ENCODE assay signal across 1 cellular context in the genomic region with DNA sequence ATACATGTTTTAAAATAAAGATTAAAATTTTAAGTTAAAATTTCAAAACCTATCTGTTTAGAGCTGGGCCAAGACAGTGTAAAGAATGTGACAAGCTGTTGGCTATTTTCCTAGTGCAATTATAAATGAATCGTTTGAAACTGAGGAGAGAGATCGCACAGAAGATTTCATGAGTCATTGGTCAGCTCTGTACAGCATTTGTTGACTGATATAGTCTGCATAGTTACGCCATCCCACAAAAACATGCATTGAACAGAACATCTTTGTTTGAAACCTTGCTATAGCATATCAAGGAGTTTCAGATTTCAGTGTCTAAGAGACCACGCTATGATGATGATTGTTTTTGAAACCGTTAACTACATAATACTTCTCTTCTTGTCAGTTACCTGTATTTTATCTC.
TF ChIP-seq lines count a peak whose summit lies in the region.

No MANE protein-coding gene starts in this region.

TF ChIP-seq in HEK293, 187 proteins besides CTCF, POLR2A, EP300 and RAD21 (continued from another document and continues in another):
- TF ChIP-seq ZNF692 (tag by site-specific recombination; IDR thresholded peaks at IDR 0.05) (no peak), ZNF707 (tag by site-specific recombination; IDR thresholded peaks at IDR 0.05) (no peak), ZNF10 (tag by site-specific recombination; IDR thresholded peaks at IDR 0.05) (no peak), ZNF626 (tag by site-specific recombination; IDR thresholded peaks at IDR 0.05) (no peak), HOXD13 (CRISPR knock-in tag; IDR thresholded peaks at IDR 0.05; ENCODE audit: borderline replicate concordance) (no peak), ZNF404 (tag by site-specific recombination; IDR thresholded peaks at IDR 0.05) (no peak), ZNF157 (tag by site-specific recombination; IDR thresholded peaks at IDR 0.05) (no peak), OVOL3 (tag by site-specific recombination; IDR thresholded peaks at IDR 0.05) (0 out of 2 replicates have a peak, but pooled peaks have one; percentile 17), ZNF473 (tag by site-specific recombination; IDR thresholded peaks at IDR 0.05) (no peak), ZNF785 (tag by site-specific recombination; IDR thresholded peaks at IDR 0.05) (no peak), ZNF366 (tag by site-specific recombination; conservative IDR thresholded peaks at IDR 0.05) (peak; percentile 60; the same call in 1 of the 2 replicates), GLIS1 (tag by site-specific recombination; IDR thresholded peaks at IDR 0.05) (no peak), ZNF513 (tag by site-specific recombination; IDR thresholded peaks at IDR 0.05) (no peak), ZNF510 (tag by site-specific recombination; IDR thresholded peaks at IDR 0.05; ENCODE audit: insufficient replicate concordance) (no peak), ZNF266 (tag by site-specific recombination; IDR thresholded peaks at IDR 0.05; ENCODE audit: low read depth) (no peak), ZIC2 (tag by site-specific recombination; IDR thresholded peaks at IDR 0.05) (no peak), ZNF777 (tag by site-specific recombination; IDR thresholded peaks at IDR 0.05; ENCODE audit: borderline replicate concordance) (no peak), ZNF280C (tag by site-specific recombination; IDR thresholded peaks at IDR 0.05) (no peak), ZNF311 (tag by site-specific recombination; IDR thresholded peaks at IDR 0.05; ENCODE audit: borderline replicate concordance) (no peak), ZNF214 (tag by site-specific recombination; IDR thresholded peaks at IDR 0.05; ENCODE audit: borderline replicate concordance) (no peak), ZSCAN23 (tag by site-specific recombination; IDR thresholded peaks at IDR 0.05) (no peak), ZNF23 (tag by site-specific recombination; IDR thresholded peaks at IDR 0.05; ENCODE audit: borderline replicate concordance) (no peak), ZNF211 (tag by site-specific recombination; IDR thresholded peaks at IDR 0.05; ENCODE audit: low read depth) (no peak), ZNF580 (tag by site-specific recombination; IDR thresholded peaks at IDR 0.05) (no peak), ZNF792 (tag by site-specific recombination; IDR thresholded peaks at IDR 0.05) (no peak), ZNF530 (tag by site-specific recombination; IDR thresholded peaks at IDR 0.05; ENCODE audit: low read depth) (no peak), ZBTB21 (tag by site-specific recombination; IDR thresholded peaks at IDR 0.05) (no peak), ZNF660 (tag by site-specific recombination; IDR thresholded peaks at IDR 0.05) (peak; percentile 54), ZNF768 (tag by site-specific recombination; IDR thresholded peaks at IDR 0.05) (no peak), ZNF324 (tag by site-specific recombination; IDR thresholded peaks at IDR 0.05) (no peak), ZNF596 (tag by site-specific recombination; IDR thresholded peaks at IDR 0.05) (no peak), KLF10 (tag by site-specific recombination; IDR thresholded peaks at IDR 0.05) (no peak; the same call in 1 of the 2 replicates), BCL11A (tag by site-specific recombination; IDR thresholded peaks at IDR 0.05; ENCODE audit: low read depth) (0 out of 2 replicates have a peak, but pooled peaks have one; percentile 29), ZNF529 (tag by site-specific recombination; IDR thresholded peaks at IDR 0.05; ENCODE audit: insufficient replicate concordance) (no peak), ZBTB6 (tag by site-specific recombination; IDR thresholded peaks at IDR 0.05) (no peak), ZNF544 (tag by site-specific recombination; IDR thresholded peaks at IDR 0.05) (no peak), ZBTB48 (tag by site-specific recombination; IDR thresholded peaks at IDR 0.05) (no peak), ZNF449 (tag by site-specific recombination; IDR thresholded peaks at IDR 0.05) (no peak), KLF7 (tag by site-specific recombination; IDR thresholded peaks at IDR 0.05; ENCODE audit: borderline replicate concordance) (no peak), ZNF585B (tag by site-specific recombination; IDR thresholded peaks at IDR 0.05) (no peak), ZNF394 (tag by site-specific recombination; IDR thresholded peaks at IDR 0.05; ENCODE audit: borderline replicate concordance) (no peak)
- TF ChIP-seq, protein P1, sequence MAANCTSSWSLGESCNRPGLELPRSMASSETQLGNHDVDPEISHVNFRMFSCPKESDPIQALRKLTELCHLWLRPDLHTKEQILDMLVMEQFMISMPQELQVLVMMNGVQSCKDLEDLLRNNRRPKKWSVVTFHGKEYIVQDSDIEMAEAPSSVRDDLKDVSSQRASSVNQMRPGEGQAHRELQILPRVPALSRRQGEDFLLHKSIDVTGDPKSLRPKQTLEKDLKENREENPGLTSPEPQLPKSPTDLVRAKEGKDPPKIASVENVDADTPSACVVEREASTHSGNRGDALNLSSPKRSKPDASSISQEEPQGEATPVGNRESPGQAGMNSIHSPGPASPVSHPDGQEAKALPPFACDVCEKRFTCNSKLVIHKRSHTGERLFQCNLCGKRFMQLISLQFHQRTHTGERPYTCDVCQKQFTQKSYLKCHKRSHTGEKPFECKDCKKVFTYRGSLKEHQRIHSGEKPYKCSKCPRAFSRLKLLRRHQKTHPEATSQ (tag by site-specific recombination; IDR thresholded peaks at IDR 0.05), result no peak
- TF ChIP-seq, protein P2, sequence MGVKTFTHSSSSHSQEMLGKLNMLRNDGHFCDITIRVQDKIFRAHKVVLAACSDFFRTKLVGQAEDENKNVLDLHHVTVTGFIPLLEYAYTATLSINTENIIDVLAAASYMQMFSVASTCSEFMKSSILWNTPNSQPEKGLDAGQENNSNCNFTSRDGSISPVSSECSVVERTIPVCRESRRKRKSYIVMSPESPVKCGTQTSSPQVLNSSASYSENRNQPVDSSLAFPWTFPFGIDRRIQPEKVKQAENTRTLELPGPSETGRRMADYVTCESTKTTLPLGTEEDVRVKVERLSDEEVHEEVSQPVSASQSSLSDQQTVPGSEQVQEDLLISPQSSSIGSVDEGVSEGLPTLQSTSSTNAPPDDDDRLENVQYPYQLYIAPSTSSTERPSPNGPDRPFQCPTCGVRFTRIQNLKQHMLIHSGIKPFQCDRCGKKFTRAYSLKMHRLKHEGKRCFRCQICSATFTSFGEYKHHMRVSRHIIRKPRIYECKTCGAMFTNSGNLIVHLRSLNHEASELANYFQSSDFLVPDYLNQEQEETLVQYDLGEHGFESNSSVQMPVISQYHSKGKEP (tag by site-specific recombination; IDR thresholded peaks at IDR 0.05), result peak; percentile 38; the same call in 1 of the 2 replicates
- TF ChIP-seq, protein P3, sequence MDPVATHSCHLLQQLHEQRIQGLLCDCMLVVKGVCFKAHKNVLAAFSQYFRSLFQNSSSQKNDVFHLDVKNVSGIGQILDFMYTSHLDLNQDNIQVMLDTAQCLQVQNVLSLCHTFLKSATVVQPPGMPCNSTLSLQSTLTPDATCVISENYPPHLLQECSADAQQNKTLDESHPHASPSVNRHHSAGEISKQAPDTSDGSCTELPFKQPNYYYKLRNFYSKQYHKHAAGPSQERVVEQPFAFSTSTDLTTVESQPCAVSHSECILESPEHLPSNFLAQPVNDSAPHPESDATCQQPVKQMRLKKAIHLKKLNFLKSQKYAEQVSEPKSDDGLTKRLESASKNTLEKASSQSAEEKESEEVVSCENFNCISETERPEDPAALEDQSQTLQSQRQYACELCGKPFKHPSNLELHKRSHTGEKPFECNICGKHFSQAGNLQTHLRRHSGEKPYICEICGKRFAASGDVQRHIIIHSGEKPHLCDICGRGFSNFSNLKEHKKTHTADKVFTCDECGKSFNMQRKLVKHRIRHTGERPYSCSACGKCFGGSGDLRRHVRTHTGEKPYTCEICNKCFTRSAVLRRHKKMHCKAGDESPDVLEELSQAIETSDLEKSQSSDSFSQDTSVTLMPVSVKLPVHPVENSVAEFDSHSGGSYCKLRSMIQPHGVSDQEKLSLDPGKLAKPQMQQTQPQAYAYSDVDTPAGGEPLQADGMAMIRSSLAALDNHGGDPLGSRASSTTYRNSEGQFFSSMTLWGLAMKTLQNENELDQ (tag by site-specific recombination; IDR thresholded peaks at IDR 0.05; ENCODE audit: low read depth), result no peak
- TF ChIP-seq, protein P4, sequence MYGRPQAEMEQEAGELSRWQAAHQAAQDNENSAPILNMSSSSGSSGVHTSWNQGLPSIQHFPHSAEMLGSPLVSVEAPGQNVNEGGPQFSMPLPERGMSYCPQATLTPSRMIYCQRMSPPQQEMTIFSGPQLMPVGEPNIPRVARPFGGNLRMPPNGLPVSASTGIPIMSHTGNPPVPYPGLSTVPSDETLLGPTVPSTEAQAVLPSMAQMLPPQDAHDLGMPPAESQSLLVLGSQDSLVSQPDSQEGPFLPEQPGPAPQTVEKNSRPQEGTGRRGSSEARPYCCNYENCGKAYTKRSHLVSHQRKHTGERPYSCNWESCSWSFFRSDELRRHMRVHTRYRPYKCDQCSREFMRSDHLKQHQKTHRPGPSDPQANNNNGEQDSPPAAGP (tag by site-specific recombination; IDR thresholded peaks at IDR 0.05), result no peak
- TF ChIP-seq, protein P5, sequence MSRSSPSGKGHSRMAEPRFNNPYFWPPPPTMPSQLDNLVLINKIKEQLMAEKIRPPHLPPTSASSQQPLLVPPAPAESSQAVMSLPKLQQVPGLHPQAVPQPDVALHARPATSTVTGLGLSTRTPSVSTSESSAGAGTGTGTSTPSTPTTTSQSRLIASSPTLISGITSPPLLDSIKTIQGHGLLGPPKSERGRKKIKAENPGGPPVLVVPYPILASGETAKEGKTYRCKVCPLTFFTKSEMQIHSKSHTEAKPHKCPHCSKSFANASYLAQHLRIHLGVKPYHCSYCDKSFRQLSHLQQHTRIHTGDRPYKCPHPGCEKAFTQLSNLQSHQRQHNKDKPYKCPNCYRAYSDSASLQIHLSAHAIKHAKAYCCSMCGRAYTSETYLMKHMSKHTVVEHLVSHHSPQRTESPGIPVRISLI (tag by site-specific recombination; IDR thresholded peaks at IDR 0.05), result no peak
